Comparison of ENCODE assay signal across 1 cellular context in the genomic region with DNA sequence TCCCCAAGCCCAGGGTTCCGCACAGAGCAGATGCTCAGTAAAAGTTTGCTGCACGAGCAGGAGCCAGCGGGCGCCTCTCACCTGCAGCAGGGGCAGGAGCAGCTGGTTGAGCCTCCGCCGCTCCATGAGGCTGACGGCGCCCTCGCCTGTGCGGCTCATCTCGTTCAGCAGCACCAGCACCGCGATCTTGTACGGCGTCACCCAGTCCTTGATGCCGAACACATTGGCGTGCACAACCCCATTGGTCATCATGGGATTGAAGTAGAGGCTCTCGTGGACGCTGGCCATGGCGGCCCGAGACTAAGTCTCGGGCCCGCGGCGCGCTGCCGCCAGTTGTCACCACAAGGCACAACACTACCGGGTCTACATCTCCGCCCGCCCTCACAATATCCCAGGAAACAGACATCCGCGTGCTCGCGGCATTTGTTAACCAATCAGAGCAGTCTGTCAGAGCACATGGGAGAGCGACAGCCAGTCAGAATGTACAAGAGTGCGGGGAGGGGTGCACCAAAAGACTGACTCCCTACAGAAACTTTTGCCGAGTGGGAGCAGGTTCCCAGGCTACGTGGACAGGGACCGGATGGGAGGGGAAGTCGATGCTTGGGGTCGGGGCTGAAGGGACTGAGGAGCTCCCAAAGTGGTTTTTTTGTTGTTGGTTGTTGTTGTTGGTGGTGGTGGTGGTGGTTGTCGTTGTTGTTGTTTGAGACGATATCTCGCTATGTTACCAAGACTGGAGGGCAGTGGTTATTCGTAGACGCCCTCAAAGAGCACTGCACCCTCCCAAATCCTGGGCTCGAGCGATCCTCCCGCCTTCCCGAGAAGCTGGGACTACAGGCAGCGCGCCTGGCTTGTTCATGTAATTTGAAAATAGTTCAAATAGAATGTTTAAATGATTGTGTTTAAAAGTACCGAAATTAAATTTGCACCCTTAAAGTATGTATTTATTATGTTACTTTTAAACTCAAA.
TF ChIP-seq lines count a peak whose summit lies in the region.

A gene with protein sequence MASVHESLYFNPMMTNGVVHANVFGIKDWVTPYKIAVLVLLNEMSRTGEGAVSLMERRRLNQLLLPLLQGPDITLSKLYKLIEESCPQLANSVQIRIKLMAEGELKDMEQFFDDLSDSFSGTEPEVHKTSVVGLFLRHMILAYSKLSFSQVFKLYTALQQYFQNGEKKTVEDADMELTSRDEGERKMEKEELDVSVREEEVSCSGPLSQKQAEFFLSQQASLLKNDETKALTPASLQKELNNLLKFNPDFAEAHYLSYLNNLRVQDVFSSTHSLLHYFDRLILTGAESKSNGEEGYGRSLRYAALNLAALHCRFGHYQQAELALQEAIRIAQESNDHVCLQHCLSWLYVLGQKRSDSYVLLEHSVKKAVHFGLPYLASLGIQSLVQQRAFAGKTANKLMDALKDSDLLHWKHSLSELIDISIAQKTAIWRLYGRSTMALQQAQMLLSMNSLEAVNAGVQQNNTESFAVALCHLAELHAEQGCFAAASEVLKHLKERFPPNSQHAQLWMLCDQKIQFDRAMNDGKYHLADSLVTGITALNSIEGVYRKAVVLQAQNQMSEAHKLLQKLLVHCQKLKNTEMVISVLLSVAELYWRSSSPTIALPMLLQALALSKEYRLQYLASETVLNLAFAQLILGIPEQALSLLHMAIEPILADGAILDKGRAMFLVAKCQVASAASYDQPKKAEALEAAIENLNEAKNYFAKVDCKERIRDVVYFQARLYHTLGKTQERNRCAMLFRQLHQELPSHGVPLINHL (minus strand): TSS at position 359 of the 966 bp plus-strand sequence. CDS start 71 bp downstream, at position 288.

TF ChIP-seq in K562, 482 proteins besides CTCF, POLR2A, EP300 and RAD21 (continued from another document and continues in another):
- TF ChIP-seq, protein P1, sequence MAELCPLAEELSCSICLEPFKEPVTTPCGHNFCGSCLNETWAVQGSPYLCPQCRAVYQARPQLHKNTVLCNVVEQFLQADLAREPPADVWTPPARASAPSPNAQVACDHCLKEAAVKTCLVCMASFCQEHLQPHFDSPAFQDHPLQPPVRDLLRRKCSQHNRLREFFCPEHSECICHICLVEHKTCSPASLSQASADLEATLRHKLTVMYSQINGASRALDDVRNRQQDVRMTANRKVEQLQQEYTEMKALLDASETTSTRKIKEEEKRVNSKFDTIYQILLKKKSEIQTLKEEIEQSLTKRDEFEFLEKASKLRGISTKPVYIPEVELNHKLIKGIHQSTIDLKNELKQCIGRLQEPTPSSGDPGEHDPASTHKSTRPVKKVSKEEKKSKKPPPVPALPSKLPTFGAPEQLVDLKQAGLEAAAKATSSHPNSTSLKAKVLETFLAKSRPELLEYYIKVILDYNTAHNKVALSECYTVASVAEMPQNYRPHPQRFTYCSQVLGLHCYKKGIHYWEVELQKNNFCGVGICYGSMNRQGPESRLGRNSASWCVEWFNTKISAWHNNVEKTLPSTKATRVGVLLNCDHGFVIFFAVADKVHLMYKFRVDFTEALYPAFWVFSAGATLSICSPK (IDR thresholded peaks at IDR 0.05; ENCODE audit: borderline replicate concordance) = no peak
- TF ChIP-seq, protein P2, sequence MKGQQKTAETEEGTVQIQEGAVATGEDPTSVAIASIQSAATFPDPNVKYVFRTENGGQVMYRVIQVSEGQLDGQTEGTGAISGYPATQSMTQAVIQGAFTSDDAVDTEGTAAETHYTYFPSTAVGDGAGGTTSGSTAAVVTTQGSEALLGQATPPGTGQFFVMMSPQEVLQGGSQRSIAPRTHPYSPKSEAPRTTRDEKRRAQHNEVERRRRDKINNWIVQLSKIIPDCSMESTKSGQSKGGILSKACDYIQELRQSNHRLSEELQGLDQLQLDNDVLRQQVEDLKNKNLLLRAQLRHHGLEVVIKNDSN (CRISPR knock-in tag; IDR thresholded peaks at IDR 0.05) = peak; percentile 98
- TF ChIP-seq ZNF354B (CRISPR knock-in tag; IDR thresholded peaks at IDR 0.05) (no peak), ZBTB8A (IDR thresholded peaks at IDR 0.05; ENCODE audit: partially characterized antibody) (no peak), HDAC6 (IDR thresholded peaks at IDR 0.05; ENCODE audit: low read depth, low read length) (peak; percentile 47; the same call in 1 of the 2 replicates), ZNF445 (CRISPR knock-in tag; IDR thresholded peaks at IDR 0.05; ENCODE audit: low read depth) (no peak), ZEB2 (IDR thresholded peaks at IDR 0.05) (peak; percentile 98), ZNF583 (CRISPR knock-in tag; IDR thresholded peaks at IDR 0.05) (no peak), CBX5 (IDR thresholded peaks at IDR 0.05; ENCODE audit: borderline replicate concordance, low read depth) (no peak), SMARCA4 (IDR thresholded peaks at IDR 0.05) (no peak), FIP1L1 (IDR thresholded peaks at IDR 0.05; ENCODE audit: low read depth, low read length, poor library complexity, severe bottlenecking) (no peak), POLR2B (IDR thresholded peaks at IDR 0.05; ENCODE audit: low read depth, partially characterized antibody) (peak; percentile 94), GATA2 (CRISPR knock-in tag; IDR thresholded peaks at IDR 0.05) (no peak), YBX1 (IDR thresholded peaks at IDR 0.05) (no peak), SUPT5H (IDR thresholded peaks at IDR 0.05) (peak; percentile 96), KLF16 (IDR thresholded peaks at IDR 0.05) (no peak), SMAD4 (CRISPR knock-in tag; conservative IDR thresholded peaks at IDR 0.05) (peak; percentile 37; the same call in 1 of the 2 replicates), ZNF695 (CRISPR knock-in tag; IDR thresholded peaks at IDR 0.05) (no peak), PYGO2 (tag; IDR thresholded peaks at IDR 0.05) (no peak), PHTF2 (CRISPR knock-in tag; IDR thresholded peaks at IDR 0.05) (no peak), RBM25 (IDR thresholded peaks at IDR 0.05; ENCODE audit: low read depth, low read length, severe bottlenecking) (peak; percentile 85), MTA1 (IDR thresholded peaks at IDR 0.05; ENCODE audit: borderline replicate concordance) (0 out of 2 replicates have a peak, but pooled peaks have one; percentile 21)
- TF ChIP-seq, protein P3, sequence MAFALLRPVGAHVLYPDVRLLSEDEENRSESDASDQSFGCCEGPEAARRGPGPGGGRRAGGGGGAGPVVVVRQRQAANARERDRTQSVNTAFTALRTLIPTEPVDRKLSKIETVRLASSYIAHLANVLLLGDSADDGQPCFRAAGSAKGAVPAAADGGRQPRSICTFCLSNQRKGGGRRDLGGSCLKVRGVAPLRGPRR (CRISPR knock-in tag; IDR thresholded peaks at IDR 0.05) = no peak
- TF ChIP-seq, protein P4, sequence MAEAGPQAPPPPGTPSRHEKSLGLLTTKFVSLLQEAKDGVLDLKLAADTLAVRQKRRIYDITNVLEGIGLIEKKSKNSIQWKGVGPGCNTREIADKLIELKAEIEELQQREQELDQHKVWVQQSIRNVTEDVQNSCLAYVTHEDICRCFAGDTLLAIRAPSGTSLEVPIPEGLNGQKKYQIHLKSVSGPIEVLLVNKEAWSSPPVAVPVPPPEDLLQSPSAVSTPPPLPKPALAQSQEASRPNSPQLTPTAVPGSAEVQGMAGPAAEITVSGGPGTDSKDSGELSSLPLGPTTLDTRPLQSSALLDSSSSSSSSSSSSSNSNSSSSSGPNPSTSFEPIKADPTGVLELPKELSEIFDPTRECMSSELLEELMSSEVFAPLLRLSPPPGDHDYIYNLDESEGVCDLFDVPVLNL (CRISPR knock-in tag; IDR thresholded peaks at IDR 0.05; ENCODE audit: low read depth) = no peak
- TF ChIP-seq, protein P5, sequence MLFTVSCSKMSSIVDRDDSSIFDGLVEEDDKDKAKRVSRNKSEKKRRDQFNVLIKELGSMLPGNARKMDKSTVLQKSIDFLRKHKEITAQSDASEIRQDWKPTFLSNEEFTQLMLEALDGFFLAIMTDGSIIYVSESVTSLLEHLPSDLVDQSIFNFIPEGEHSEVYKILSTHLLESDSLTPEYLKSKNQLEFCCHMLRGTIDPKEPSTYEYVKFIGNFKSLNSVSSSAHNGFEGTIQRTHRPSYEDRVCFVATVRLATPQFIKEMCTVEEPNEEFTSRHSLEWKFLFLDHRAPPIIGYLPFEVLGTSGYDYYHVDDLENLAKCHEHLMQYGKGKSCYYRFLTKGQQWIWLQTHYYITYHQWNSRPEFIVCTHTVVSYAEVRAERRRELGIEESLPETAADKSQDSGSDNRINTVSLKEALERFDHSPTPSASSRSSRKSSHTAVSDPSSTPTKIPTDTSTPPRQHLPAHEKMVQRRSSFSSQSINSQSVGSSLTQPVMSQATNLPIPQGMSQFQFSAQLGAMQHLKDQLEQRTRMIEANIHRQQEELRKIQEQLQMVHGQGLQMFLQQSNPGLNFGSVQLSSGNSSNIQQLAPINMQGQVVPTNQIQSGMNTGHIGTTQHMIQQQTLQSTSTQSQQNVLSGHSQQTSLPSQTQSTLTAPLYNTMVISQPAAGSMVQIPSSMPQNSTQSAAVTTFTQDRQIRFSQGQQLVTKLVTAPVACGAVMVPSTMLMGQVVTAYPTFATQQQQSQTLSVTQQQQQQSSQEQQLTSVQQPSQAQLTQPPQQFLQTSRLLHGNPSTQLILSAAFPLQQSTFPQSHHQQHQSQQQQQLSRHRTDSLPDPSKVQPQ (CRISPR knock-in tag; IDR thresholded peaks at IDR 0.05; ENCODE audit: borderline replicate concordance) = no peak
- TF ChIP-seq, protein P6, sequence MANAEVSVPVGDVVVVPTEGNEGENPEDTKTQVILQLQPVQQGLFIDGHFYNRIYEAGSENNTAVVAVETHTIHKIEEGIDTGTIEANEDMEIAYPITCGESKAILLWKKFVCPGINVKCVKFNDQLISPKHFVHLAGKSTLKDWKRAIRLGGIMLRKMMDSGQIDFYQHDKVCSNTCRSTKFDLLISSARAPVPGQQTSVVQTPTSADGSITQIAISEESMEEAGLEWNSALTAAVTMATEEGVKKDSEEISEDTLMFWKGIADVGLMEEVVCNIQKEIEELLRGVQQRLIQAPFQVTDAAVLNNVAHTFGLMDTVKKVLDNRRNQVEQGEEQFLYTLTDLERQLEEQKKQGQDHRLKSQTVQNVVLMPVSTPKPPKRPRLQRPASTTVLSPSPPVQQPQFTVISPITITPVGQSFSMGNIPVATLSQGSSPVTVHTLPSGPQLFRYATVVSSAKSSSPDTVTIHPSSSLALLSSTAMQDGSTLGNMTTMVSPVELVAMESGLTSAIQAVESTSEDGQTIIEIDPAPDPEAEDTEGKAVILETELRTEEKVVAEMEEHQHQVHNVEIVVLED (CRISPR knock-in tag; IDR thresholded peaks at IDR 0.05) = peak; percentile 54; the same call in 1 of the 2 replicates
- TF ChIP-seq, protein P7, sequence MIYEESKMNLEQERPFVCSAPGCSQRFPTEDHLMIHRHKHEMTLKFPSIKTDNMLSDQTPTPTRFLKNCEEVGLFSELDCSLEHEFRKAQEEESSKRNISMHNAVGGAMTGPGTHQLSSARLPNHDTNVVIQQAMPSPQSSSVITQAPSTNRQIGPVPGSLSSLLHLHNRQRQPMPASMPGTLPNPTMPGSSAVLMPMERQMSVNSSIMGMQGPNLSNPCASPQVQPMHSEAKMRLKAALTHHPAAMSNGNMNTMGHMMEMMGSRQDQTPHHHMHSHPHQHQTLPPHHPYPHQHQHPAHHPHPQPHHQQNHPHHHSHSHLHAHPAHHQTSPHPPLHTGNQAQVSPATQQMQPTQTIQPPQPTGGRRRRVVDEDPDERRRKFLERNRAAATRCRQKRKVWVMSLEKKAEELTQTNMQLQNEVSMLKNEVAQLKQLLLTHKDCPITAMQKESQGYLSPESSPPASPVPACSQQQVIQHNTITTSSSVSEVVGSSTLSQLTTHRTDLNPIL (CRISPR knock-in tag; IDR thresholded peaks at IDR 0.05) = no peak
- TF ChIP-seq, protein P8, sequence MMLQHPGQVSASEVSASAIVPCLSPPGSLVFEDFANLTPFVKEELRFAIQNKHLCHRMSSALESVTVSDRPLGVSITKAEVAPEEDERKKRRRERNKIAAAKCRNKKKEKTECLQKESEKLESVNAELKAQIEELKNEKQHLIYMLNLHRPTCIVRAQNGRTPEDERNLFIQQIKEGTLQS (IDR thresholded peaks at IDR 0.05) = peak; percentile 55; the same call in 1 of the 2 replicates
- TF ChIP-seq, protein P8 (CRISPR knock-in tag; conservative IDR thresholded peaks at IDR 0.05) = peak; percentile 56
- TF ChIP-seq, protein P9, sequence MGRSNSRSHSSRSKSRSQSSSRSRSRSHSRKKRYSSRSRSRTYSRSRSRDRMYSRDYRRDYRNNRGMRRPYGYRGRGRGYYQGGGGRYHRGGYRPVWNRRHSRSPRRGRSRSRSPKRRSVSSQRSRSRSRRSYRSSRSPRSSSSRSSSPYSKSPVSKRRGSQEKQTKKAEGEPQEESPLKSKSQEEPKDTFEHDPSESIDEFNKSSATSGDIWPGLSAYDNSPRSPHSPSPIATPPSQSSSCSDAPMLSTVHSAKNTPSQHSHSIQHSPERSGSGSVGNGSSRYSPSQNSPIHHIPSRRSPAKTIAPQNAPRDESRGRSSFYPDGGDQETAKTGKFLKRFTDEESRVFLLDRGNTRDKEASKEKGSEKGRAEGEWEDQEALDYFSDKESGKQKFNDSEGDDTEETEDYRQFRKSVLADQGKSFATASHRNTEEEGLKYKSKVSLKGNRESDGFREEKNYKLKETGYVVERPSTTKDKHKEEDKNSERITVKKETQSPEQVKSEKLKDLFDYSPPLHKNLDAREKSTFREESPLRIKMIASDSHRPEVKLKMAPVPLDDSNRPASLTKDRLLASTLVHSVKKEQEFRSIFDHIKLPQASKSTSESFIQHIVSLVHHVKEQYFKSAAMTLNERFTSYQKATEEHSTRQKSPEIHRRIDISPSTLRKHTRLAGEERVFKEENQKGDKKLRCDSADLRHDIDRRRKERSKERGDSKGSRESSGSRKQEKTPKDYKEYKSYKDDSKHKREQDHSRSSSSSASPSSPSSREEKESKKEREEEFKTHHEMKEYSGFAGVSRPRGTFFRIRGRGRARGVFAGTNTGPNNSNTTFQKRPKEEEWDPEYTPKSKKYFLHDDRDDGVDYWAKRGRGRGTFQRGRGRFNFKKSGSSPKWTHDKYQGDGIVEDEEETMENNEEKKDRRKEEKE (IDR thresholded peaks at IDR 0.05; ENCODE audit: borderline replicate concordance in 1 of 2, control insufficient read depth in 1 of 2, low read depth in 2 of 2, low read length in 1 of 2) = peak in 1 of 2 experiments; percentile 83; a peak in 1 of 4 replicates
- TF ChIP-seq, protein P10, sequence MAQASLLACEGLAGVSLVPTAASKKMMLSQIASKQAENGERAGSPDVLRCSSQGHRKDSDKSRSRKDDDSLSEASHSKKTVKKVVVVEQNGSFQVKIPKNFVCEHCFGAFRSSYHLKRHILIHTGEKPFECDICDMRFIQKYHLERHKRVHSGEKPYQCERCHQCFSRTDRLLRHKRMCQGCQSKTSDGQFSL (CRISPR knock-in tag; IDR thresholded peaks at IDR 0.05) = peak; percentile 58; the same call in 1 of the 2 replicates
- TF ChIP-seq, protein P10 (tag; IDR thresholded peaks at IDR 0.05) = no peak
- TF ChIP-seq, protein P11, sequence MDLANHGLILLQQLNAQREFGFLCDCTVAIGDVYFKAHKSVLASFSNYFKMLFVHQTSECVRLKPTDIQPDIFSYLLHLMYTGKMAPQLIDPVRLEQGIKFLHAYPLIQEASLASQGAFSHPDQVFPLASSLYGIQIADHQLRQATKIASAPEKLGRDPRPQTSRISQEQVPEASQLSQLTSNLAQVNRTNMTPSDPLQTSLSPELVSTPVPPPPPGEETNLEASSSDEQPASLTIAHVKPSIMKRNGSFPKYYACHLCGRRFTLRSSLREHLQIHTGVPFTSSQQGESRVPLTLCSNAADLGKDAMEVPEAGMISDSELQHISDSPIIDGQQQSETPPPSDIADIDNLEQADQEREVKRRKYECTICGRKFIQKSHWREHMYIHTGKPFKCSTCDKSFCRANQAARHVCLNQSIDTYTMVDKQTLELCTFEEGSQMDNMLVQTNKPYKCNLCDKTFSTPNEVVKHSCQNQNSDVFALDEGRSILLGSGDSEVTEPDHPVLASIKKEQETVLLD (IDR thresholded peaks at IDR 0.05) = peak; percentile 72
